Comparison of ENCODE assay signal across 1 cellular context in genomic region chr12:67482751-67483661, GRCh38.
TF ChIP-seq lines count a peak whose summit lies in the region.

No MANE protein-coding gene starts in this region.

TF ChIP-seq in SK-N-SH treated with all-trans-retinoic acid at 6 μM for 48 hours, 23 proteins besides CTCF, POLR2A, EP300 and RAD21 (continued from another document):
- no peak for TF ChIP-seq TSHZ2 (CRISPR knock-in tag; IDR thresholded peaks at IDR 0.05)
